ENCODE assay signal across 8 cellular contexts in genomic region chr11:28107726-28108618, GRCh38. TPM values are rescaled to one million over a fixed set of nuclear protein-coding genes. Genes with fewer than 3 reads are reported as not detected.
DNase-seq lines count a peak whose midpoint lies in the region; ATAC-seq and TF ChIP-seq lines count a peak whose summit lies in the region.

TSS of gene KIF18A (minus strand) at chr11:28108156. CDS start at chr11:28097947, 10,209 bp downstream.
TSS of gene METTL15 (plus strand) at chr11:28108388. CDS start at chr11:28113335, 4,947 bp downstream.

- peak within 1 kb of the TSS; percentile 85 to 94 for H3K27ac ChIP-seq in esophagus (ENCODE audit: low read depth in 2 of 2, low read length in 1 of 2)
- H3K27ac ChIP-seq in muscle layer of colon (ENCODE audit: low read depth, low read length): peak within 1 kb of the TSS; percentile 71

- H3K9me3 ChIP-seq in esophagus (ENCODE audit: control insufficient read depth in 2 of 2, insufficient read depth in 1 of 2, low read depth in 1 of 2, low read length in 1 of 2): no peaks in the 10 kb centered on the region
- H3K9me3 ChIP-seq in muscle layer of colon (ENCODE audit: low read length): no peaks in the 10 kb centered on the region

- ATAC-seq in GM21717 (IDR thresholded peaks at IDR 0.05; ENCODE audit: unreplicated experiment): peak; percentile 96

- 0% methylated on average over 38 of the region's 38 CpGs for WGBS in esophagus, 2 donors

- H3K36me3 ChIP-seq in esophagus (ENCODE audit: control insufficient read depth in 2 of 2, insufficient read depth in 2 of 2, low read length in 1 of 2): no peaks in the 10 kb centered on the region
- H3K36me3 ChIP-seq in muscle layer of colon (ENCODE audit: insufficient read depth, low read length): no peaks in the 10 kb centered on the region

- in situ Hi-C loops in KBM-7 (cut with MboI; ENCODE audit: low pct_unique_long_range_greater_than_20kb, low sequenced_read_pairs): no loop called here

- DNase-seq in DMS153 treated with DMSO at 0.1 percent for 48 hours (lab: John Stamatoyannopoulos, UW; ENCODE audit: unreplicated experiment): peak; percentile 97
- peak; percentile 99 for DNase-seq in KBM-7
- DNase-seq in activated T-cell treated with anti-CD3 and anti-CD28 coated beads, Interleukin-2, amount 50 U/mL, for 24 hours: peak; percentile 99
- peak; percentile 99 for DNase-seq in stimulated activated CD8-positive, alpha-beta memory T cell treated with anti-CD3 and anti-CD28 coated beads, Interleukin-7, amount 100 ng/mL, for 24 hours (ENCODE audit: low read depth)

- peak within 1 kb of the TSS; percentile 99 for H3K27ac Mint-ChIP-seq in activated T-cell treated with anti-CD3 and anti-CD28 coated beads, Interleukin-2, amount 50 U/mL, for 24 hours

- H3K4me1 Mint-ChIP-seq in activated T-cell treated with anti-CD3 and anti-CD28 coated beads, Interleukin-2, amount 50 U/mL, for 24 hours (ENCODE audit: low read depth): peaks cover 50% of the 10 kb centered on the region

- H3K27me3 Mint-ChIP-seq in activated T-cell treated with anti-CD3 and anti-CD28 coated beads, Interleukin-2, amount 50 U/mL, for 24 hours: no peaks in the 10 kb centered on the region

- H3K27me3 ChIP-seq in esophagus (ENCODE audit: control insufficient read depth in 1 of 2, insufficient read depth in 2 of 2, low read length in 2 of 2) (no peaks in the 10 kb centered on the region), muscle layer of colon (ENCODE audit: control insufficient read depth in 1 of 2, insufficient read depth in 2 of 2, low read length in 2 of 2) (no peaks in the 10 kb centered on the region)

- H3K4me1 ChIP-seq in esophagus (ENCODE audit: control insufficient read depth in 2 of 2, insufficient read depth in 2 of 2, low read length in 1 of 2) (no peaks in the 10 kb centered on the region), muscle layer of colon (ENCODE audit: insufficient read depth, low read length) (peaks cover 36% of the 10 kb centered on the region)

- H3K4me3 Mint-ChIP-seq in activated T-cell treated with anti-CD3 and anti-CD28 coated beads, Interleukin-2, amount 50 U/mL, for 24 hours: peak within 1 kb of the TSS; percentile 99

- H3K4me3 ChIP-seq in esophagus (ENCODE audit: low read depth in 1 of 2, low read length in 2 of 2): peak within 1 kb of the TSS; percentile 62 to 88
- peak within 1 kb of the TSS; percentile 59 to 96 for H3K4me3 ChIP-seq in muscle layer of colon (ENCODE audit: low read depth in 1 of 2, low read length in 2 of 2)

- peaks cover 28% of the 10 kb centered on the region for H3K36me3 Mint-ChIP-seq in activated T-cell treated with anti-CD3 and anti-CD28 coated beads, Interleukin-2, amount 50 U/mL, for 24 hours (ENCODE audit: low read depth)

- H3K9ac ChIP-seq in muscle layer of colon (ENCODE audit: low read length): peak within 1 kb of the TSS; percentile 70

- H3K9me3 Mint-ChIP-seq in activated T-cell treated with anti-CD3 and anti-CD28 coated beads, Interleukin-2, amount 50 U/mL, for 24 hours: no peaks in the 10 kb centered on the region

TF ChIP-seq in PFSK-1, 5 proteins besides CTCF, POLR2A, EP300 and RAD21:
- TF ChIP-seq FOXP2 (optimal IDR thresholded peaks at IDR 0.05; ENCODE audit: borderline replicate concordance, extremely low read depth, extremely low read length, insufficient read depth): peak; percentile 88
- TF ChIP-seq TAF1 (IDR thresholded peaks at IDR 0.05; ENCODE audit: borderline replicate concordance, insufficient read depth, low read length): peak; percentile 75; the same call in 1 of the 2 replicates
- TF ChIP-seq POLR2AphosphoS5 (IDR thresholded peaks at IDR 0.05; ENCODE audit: low read depth, low read length): peak; percentile 77; the same call in 1 of the 2 replicates
- TF ChIP-seq SIN3A (IDR thresholded peaks at IDR 0.05; ENCODE audit: borderline replicate concordance, insufficient read depth, low read length): no peak
- TF ChIP-seq REST (IDR thresholded peaks at IDR 0.05; ENCODE audit: insufficient read depth in 1 of 2, low read depth in 2 of 2, low read length in 2 of 2): no peak

RNA-seq across cellular contexts. Expression of gene KIF18A, which starts in this region (rescaled TPM):
- polyA plus RNA-seq in PFSK-1 (2012; ENCODE audit: insufficient read length, low read depth): 2.5 TPM
- polyA plus RNA-seq in esophagus: 1 to 10 TPM; 1.4 to 1.6 TPM

RNA-seq across cellular contexts. Expression of gene METTL15, which starts in this region (rescaled TPM):
- polyA plus RNA-seq in PFSK-1 (2012; ENCODE audit: insufficient read length, low read depth): 4.8 TPM
- 1 to 10 TPM; 2.7 to 2.9 TPM for polyA plus RNA-seq in esophagus

Comparison
In these comparisons a context has a peak if more than half of its experiments do, and no peak if none do; other contexts are left out.
1. Peak in every context shown above with its lines: DNase-seq, ATAC-seq, H3K4me3 ChIP-seq and H3K27ac ChIP-seq.